9 cellular contexts compared by ENCODE assay signal in the genomic region with DNA sequence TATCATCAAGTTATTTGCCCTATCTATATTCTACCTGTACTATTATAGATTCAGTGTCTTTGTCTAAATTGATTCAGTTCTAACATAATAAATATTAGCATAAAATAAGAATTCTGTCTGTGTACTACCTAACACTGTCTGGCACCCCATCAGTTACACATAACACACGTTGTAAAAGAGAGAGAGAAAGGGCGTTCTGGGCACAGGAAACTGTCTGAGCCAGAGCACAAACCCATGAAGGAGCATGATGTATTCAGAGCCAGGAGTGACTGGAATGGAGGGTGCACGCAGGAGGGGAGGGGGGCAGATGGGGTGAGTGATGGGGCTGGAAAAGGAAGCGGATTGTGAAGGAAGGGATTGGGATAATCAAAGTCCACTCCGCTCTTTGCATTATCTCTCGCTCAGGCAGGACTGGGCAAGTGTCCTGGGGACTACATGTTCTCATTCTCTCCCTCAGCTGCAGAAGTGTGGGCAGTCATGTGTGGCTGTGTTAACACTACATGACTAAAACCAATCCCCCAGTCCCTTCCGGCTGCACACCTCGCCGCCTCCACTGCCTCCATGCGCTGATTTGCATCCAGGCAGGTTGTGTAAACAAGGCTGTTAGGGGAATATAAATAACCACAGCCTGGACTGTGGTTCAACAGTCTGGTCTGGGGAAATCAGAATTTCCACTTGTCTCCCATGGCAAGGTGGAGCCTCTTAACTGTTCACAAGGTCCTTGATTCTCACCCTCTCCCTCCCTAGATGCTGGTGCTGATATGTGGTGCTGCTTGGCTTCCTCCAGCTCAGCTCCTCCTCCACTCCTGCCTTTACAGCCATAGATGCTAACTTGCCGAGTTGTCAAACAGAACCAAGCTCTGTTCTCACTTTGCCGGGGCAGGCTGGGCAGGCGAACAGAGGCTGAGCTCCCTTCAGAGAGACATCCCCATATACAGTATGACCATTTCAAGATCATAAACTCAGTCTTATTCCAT.
DNase-seq lines count a peak whose midpoint lies in the region; ATAC-seq lines count a peak whose summit lies in the region.
"Had no signal": no experiment of that assay in that cellular context is flagged by ENCODE, and none has a peak within 500 bp of the region (broad histone marks: within the 10 kb centered on the region; RNA-seq: fewer than 3 reads in every experiment).

No MANE protein-coding gene starts in this region.

- H3K18ac ChIP-seq in neuronal stem cell (ENCODE audit: low read length) = no peak overlapping the region

- H2BK12ac ChIP-seq in neuronal stem cell (ENCODE audit: low read length) = no peak overlapping the region

- H3K36me3 ChIP-seq in neuronal stem cell (replicated peaks in 1 of 2; ENCODE audit: control insufficient read depth in 2 of 2, insufficient read depth in 2 of 2, low read length in 2 of 2) = no peaks in the 10 kb centered on the region

- peaks cover 0 to 1% (median 0%) of the 10 kb centered on the region in 3 experiments for H3K27me3 ChIP-seq in neuronal stem cell (ENCODE audit: control insufficient read depth in 3 of 3, insufficient read depth in 3 of 3, low read depth in 1 of 3, low read length in 3 of 3)

- no peak overlapping the region for H3K27ac ChIP-seq in neuronal stem cell (replicated peaks; ENCODE audit: low read length)
- H3K27ac ChIP-seq: HL-60 had no signal

- no peak overlapping the region for H2AFZ ChIP-seq in neuronal stem cell (ENCODE audit: low read length)

- no peak overlapping the region for H2BK120ac ChIP-seq in neuronal stem cell (ENCODE audit: low read depth, low read length)

- no peak overlapping the region for H3K4me2 ChIP-seq in neuronal stem cell (ENCODE audit: insufficient read depth, low read length, poor library complexity, severe bottlenecking)

- peak overlapping the region; percentile 4 for H2BK15ac ChIP-seq in neuronal stem cell (ENCODE audit: low read length)

- DNase-seq in NCI-H128 (lab: John Stamatoyannopoulos, UW; ENCODE audit: unreplicated experiment) (peak; percentile 4), neuronal stem cell (ENCODE audit: low spot score) (no peak), mucosa of gallbladder (ENCODE audit: low spot score) (no peak), activated gamma-delta T cell (lab: John Stamatoyannopoulos, UW) (no peak), CD1c-positive myeloid dendritic cell (ENCODE audit: extremely low spot score) (no peak), NCI-H1048 (lab: John Stamatoyannopoulos, UW) (no peak)

- no peak overlapping the region for H3K4me3 ChIP-seq in neuronal stem cell (ENCODE audit: low read length in 2 of 2)

- no peaks in the 10 kb centered on the region for H3K9me3 ChIP-seq in neuronal stem cell (replicated peaks in 1 of 2; ENCODE audit: control insufficient read depth in 2 of 2, insufficient read depth in 1 of 2, low read depth in 1 of 2, low read length in 2 of 2)

- H4K91ac ChIP-seq in neuronal stem cell (ENCODE audit: low read depth, low read length, poor library complexity) = no peak overlapping the region

- no peak overlapping the region for H3K14ac ChIP-seq in neuronal stem cell (ENCODE audit: low read length)

- no peak overlapping the region for H4K8ac ChIP-seq in neuronal stem cell (ENCODE audit: low read depth, low read length)

- H3K79me1 ChIP-seq in neuronal stem cell (ENCODE audit: low read depth, low read length) = no peaks in the 10 kb centered on the region

- ATAC-seq in GM18907 (IDR thresholded peaks at IDR 0.05; ENCODE audit: unreplicated experiment) (peak; percentile 99), HG02623 (IDR thresholded peaks at IDR 0.05; ENCODE audit: unreplicated experiment) (peak; percentile 98)

- H2BK5ac ChIP-seq in neuronal stem cell (ENCODE audit: low read length) = no peak overlapping the region

- no peak overlapping the region for H2AK5ac ChIP-seq in neuronal stem cell (ENCODE audit: low read depth, low read length)

- no peak overlapping the region for H3K4ac ChIP-seq in neuronal stem cell (ENCODE audit: low read length)

- no peak overlapping the region for H3K9ac ChIP-seq in neuronal stem cell (ENCODE audit: low read depth, low read length, poor library complexity)

- H3K23ac ChIP-seq in neuronal stem cell (ENCODE audit: low read depth, low read length, poor library complexity) = no peak overlapping the region

- no peaks in the 10 kb centered on the region for H3K4me1 ChIP-seq in neuronal stem cell (ENCODE audit: control insufficient read depth in 2 of 2, insufficient read depth in 1 of 2, low read depth in 1 of 2, low read length in 2 of 2)

- no CpG with 5 or more reads among the region's 13 CpGs for WGBS in neuronal stem cell (ENCODE audit: extremely low coverage in 2 of 2, insufficient read length in 2 of 2, insufficient replicate concordance in 1 of 2), 2 donors
